In genomic region chr16:57544129-57544653, GRCh38 we compare ENCODE assay signal across 9 cellular contexts. TPM values are rescaled to one million over a fixed set of nuclear protein-coding genes. Genes with fewer than 3 reads are reported as not detected.
DNase-seq lines count a peak whose midpoint lies in the region; ATAC-seq, FAIRE-seq and TF ChIP-seq lines count a peak whose summit lies in the region.
"Had no signal": no experiment of that assay in that cellular context is flagged by ENCODE, and none has a peak within 500 bp of the region (broad histone marks: within the 10 kb centered on the region; RNA-seq: fewer than 3 reads in every experiment).

No MANE protein-coding gene starts in this region.

- no peaks in the 10 kb centered on the region for H3K9me3 ChIP-seq in right lobe of liver
- H3K9me3 ChIP-seq in HepG2 (ENCODE audit: low read length) = no peaks in the 10 kb centered on the region
- H3K9me3 ChIP-seq in right cardiac atrium (ENCODE audit: control insufficient read depth, low read length) = no peaks in the 10 kb centered on the region
- no peaks in the 10 kb centered on the region for H3K9me3 ChIP-seq in small intestine (ENCODE audit: control insufficient read depth, low read depth)

- H3K27ac ChIP-seq in right lobe of liver (no peak overlapping the region), HepG2 (ENCODE audit: extremely low read length, insufficient read depth, low read length) (no peak overlapping the region), right cardiac atrium (ENCODE audit: low read length) (no peak overlapping the region), small intestine (ENCODE audit: low read depth in 1 of 2, low read length in 1 of 2) (no peak overlapping the region)

- no peaks in the 10 kb centered on the region for H4K20me1 ChIP-seq in HepG2 (ENCODE audit: insufficient read depth, low read length)

- TF ChIP-seq EP300 in HepG2 (IDR thresholded peaks at IDR 0.05; ENCODE audit: low read depth in 2 of 2, low read length in 2 of 2) = no peak
- TF ChIP-seq EP300 in HepG2 (CRISPR knock-in tag; IDR thresholded peaks at IDR 0.05; ENCODE audit: borderline replicate concordance) = no peak

- CTCF ChIA-PET in HepG2 (lab: Yijun Ruan, JAX; ENCODE audit: low intra/inter-chr PET ratio, low total read pairs) = no interaction called here

- 60% methylated on average over 1 of the region's 4 CpGs for WGBS in right lobe of liver (ENCODE audit: insufficient coverage, low coverage, low lambda C conversion rate, missing lambda C conversion rate)
- WGBS in HepG2 (ENCODE audit: low lambda C conversion rate) = 46% methylated on average over 3 of the region's 4 CpGs
- 70% methylated on average over 4 of the region's 4 CpGs for WGBS in right cardiac atrium
- 69 to 80% (median 74%) methylated on average over 4 of the region's 4 CpGs for whole genome bisulfite sequencing in small intestine, 3 donors

- POLR2A ChIA-PET in HepG2 (lab: Yijun Ruan, JAX) = no interaction called here

- TF ChIP-seq CTCF in right lobe of liver (IDR thresholded peaks at IDR 0.05) (no peak), HepG2 (CRISPR knock-in tag; IDR thresholded peaks at IDR 0.05) (no peak)

- BruUV-seq in HepG2 (replicated peaks; lab: Mats Ljungman, UMichigan) = no TSS peak

- DNase-seq in right lobe of liver (peak in 2 of 3 donors; percentile 32 to 37), HepG2 (ENCODE audit: low spot score) (no peak), OCI-M1 (lab: John Stamatoyannopoulos, UW) (peak; percentile 95), right cardiac atrium (peak in 1 of 3 donors; percentile 9), small intestine (no peak), HK-2 (ENCODE audit: unreplicated experiment) (no peak), iPS-NIHi11 (ENCODE audit: low spot score) (no peak)

- no peak for FAIRE-seq in HepG2 (lab: Jason Lieb, UNC)
- no peak for FAIRE-seq in small intestine (lab: Jason Lieb, UNC)

- TF ChIP-seq RAD21 in HepG2 (CRISPR knock-in tag; IDR thresholded peaks at IDR 0.05) = no peak

- no peak overlapping the region for H3K4me2 ChIP-seq in HepG2 (ENCODE audit: low read depth, low read length)

- H3K79me2 ChIP-seq in HepG2 (ENCODE audit: insufficient read depth, low read length) = no peaks in the 10 kb centered on the region

- H3K4me3 ChIP-seq in right lobe of liver (no peak overlapping the region), HepG2 (replicated peaks in 1 of 3; ENCODE audit: insufficient read depth in 1 of 3, low read depth in 2 of 3, low read length in 3 of 3) (no peak overlapping the region), right cardiac atrium (ENCODE audit: low read length) (no peak overlapping the region), small intestine (ENCODE audit: low read depth in 1 of 2, low read length in 2 of 2) (no peak overlapping the region)

- H2AFZ ChIP-seq in HepG2 (ENCODE audit: low read length) = no peak overlapping the region

- H3K4me1 ChIP-seq in right lobe of liver = no peaks in the 10 kb centered on the region
- H3K4me1 ChIP-seq in HepG2 (ENCODE audit: insufficient read depth, low read length) = 0 out of 2 replicates have a peak, but pooled peaks cover 7% of the 10 kb centered on the region
- no peaks in the 10 kb centered on the region for H3K4me1 ChIP-seq in right cardiac atrium (ENCODE audit: control insufficient read depth, insufficient read depth, low read length)
- no peaks in the 10 kb centered on the region for H3K4me1 ChIP-seq in small intestine (ENCODE audit: control insufficient read depth in 2 of 2, insufficient read depth in 1 of 2, low read depth in 1 of 2, low read length in 1 of 2)

- in situ Hi-C loops in HepG2 (cut with HindIII; ENCODE audit: extremely low pct_ligation_motif_present, low pct_unique_long_range_greater_than_20kb) = no loop called here

- H3K27me3 ChIP-seq in right lobe of liver = no peaks in the 10 kb centered on the region
- H3K27me3 ChIP-seq in HepG2 (ENCODE audit: control insufficient read depth in 1 of 2, insufficient read depth in 2 of 2, low read length in 2 of 2) = peaks cover 10 to 36% of the 10 kb centered on the region in 2 experiments; a peak in 4 of 5 replicates
- H3K27me3 ChIP-seq in right cardiac atrium (ENCODE audit: control insufficient read depth, insufficient read depth) = no peaks in the 10 kb centered on the region
- peaks cover 0 to 1% of the 10 kb centered on the region in 2 donors for H3K27me3 ChIP-seq in small intestine (ENCODE audit: control insufficient read depth in 2 of 2, insufficient read depth in 2 of 2, low read length in 2 of 2)

- TF ChIP-seq POLR2A in right lobe of liver (IDR thresholded peaks at IDR 0.05) (no peak), HepG2 (IDR thresholded peaks at IDR 0.05; ENCODE audit: insufficient read depth in 1 of 2, low read depth in 2 of 2, low read length in 2 of 2) (no peak)

- intact Hi-C loops in right lobe of liver (cut with DNase I) = no loop called here
- intact Hi-C loops in HepG2 (cut with micrococcal nuclease; ENCODE audit: unreplicated experiment) = no loop called here
- intact Hi-C loops in right cardiac atrium (cut with DNase I) = no loop called here

- H3K9ac ChIP-seq in HepG2 (ENCODE audit: insufficient read depth, low read depth, low read length) = no peak overlapping the region

- ATAC-seq in right lobe of liver (peak; percentile 45 to 70 (median 61)), HepG2 (no peak), HG02885 (IDR thresholded peaks at IDR 0.05; ENCODE audit: poor library complexity, unreplicated experiment) (peak; percentile 83), right cardiac atrium (peak; percentile 22 to 42)

- H3K36me3 ChIP-seq in right lobe of liver (no peaks in the 10 kb centered on the region), HepG2 (replicated peaks in 1 of 2; ENCODE audit: control insufficient read depth in 1 of 2, insufficient read depth in 2 of 2, low read length in 2 of 2) (no peaks in the 10 kb centered on the region), small intestine (ENCODE audit: control insufficient read depth in 2 of 2, insufficient read depth in 2 of 2, low read length in 2 of 2) (no peaks in the 10 kb centered on the region)

RNA-seq across cellular contexts. Expression of gene ADGRG5, which starts 1.7 kb away (rescaled TPM):
- under 1 TPM in 4 of 6 experiments, not detected in 2; 0.09 to 0.54 (median 0.18) TPM for total RNA-seq in right lobe of liver
- not detected in 2 replicates for total RNA-seq in HepG2 (2016; rRNA removed; fragmentation: Illumina TruSeq; extraction: Trizol)
- not detected in 2 replicates for total RNA-seq in HepG2 (2016; cell fraction: cytosol; rRNA removed; fragmentation: Illumina TruSeq; extraction: Trizol; ENCODE audit: low read depth)
- total RNA-seq in HepG2 (2016; cell fraction: insoluble cytoplasmic fraction; rRNA removed; fragmentation: Illumina TruSeq; extraction: Trizol) = not detected in 2 replicates
- not detected in 2 replicates for total RNA-seq in HepG2 (2016; cell fraction: membrane; rRNA removed; fragmentation: Illumina TruSeq; extraction: Trizol)
- not detected in 2 replicates for total RNA-seq in HepG2 (2016; cell fraction: nucleus; rRNA removed; fragmentation: Illumina TruSeq; extraction: Trizol)
- polyA plus RNA-seq in HepG2 (2011; rRNA removed) = 0.01 TPM in 1 of 2 replicates, not detected in the other
- 0.03 TPM in 1 of 2 replicates, not detected in the other for polyA plus RNA-seq in HepG2 (2011; cell fraction: cytosol; rRNA removed)
- 0.06 TPM in 1 of 2 replicates, not detected in the other for polyA plus RNA-seq in HepG2 (2011; cell fraction: nucleus; rRNA removed)
- polyA plus RNA-seq in HepG2 (2012) = 0.27 and 0.35 TPM in 2 replicates
- polyA plus RNA-seq in HepG2 (2016; cell fraction: cytosol; fragmentation: Illumina TruSeq; extraction: Trizol; ENCODE audit: low read depth) = not detected in 2 replicates
- polyA plus RNA-seq in HepG2 (2016; cell fraction: insoluble cytoplasmic fraction; fragmentation: Illumina TruSeq; extraction: Trizol; ENCODE audit: low read depth) = not detected in 2 replicates
- polyA plus RNA-seq in HepG2 (2016; cell fraction: membrane; fragmentation: Illumina TruSeq; extraction: Trizol; ENCODE audit: low read depth) = not detected in 2 replicates
- polyA plus RNA-seq in HepG2 (2016; cell fraction: nucleus; fragmentation: Illumina TruSeq; extraction: Trizol; ENCODE audit: insufficient read depth, low read depth) = not detected in 2 replicates
- polyA minus RNA-seq in HepG2 (2011; rRNA and poly(A)+ RNA removed; ENCODE audit: low replicate concordance) = 0.12 TPM in 1 of 2 replicates, not detected in the other
- polyA minus RNA-seq in HepG2 (2011; cell fraction: cytosol; rRNA and poly(A)+ RNA removed) = not detected in 2 replicates
- not detected in 2 replicates for polyA minus RNA-seq in HepG2 (2011; cell fraction: nucleus; rRNA and poly(A)+ RNA removed)
- total RNA-seq in right cardiac atrium = under 1 TPM in 2 of 4 donors, not detected in 2; 0.11 to 0.29 TPM
- polyA plus RNA-seq in right cardiac atrium = 0.02 TPM
- 1 to 10 TPM; 2.4 to 3.9 (median 3.4) TPM for polyA plus RNA-seq in small intestine
- total RNA-seq: Daoy had no signal

RNA-seq across cellular contexts. Expression of gene CCDC102A, which starts 7.8 kb away (rescaled TPM):
- total RNA-seq in right lobe of liver (1 to 10 TPM in 5 of 6 experiments, under 1 TPM in 1; 0.97 to 1.9 (median 1.2) TPM), HepG2 (2016; rRNA removed; fragmentation: Illumina TruSeq; extraction: Trizol) (0.91 and 2.1 TPM in 2 replicates), right cardiac atrium (10 to 100 TPM in 3 of 4 donors, 1 to 10 TPM in 1; 7.6 to 15.4 (median 11.0) TPM)
- 0.71 TPM in 2 replicates for total RNA-seq in HepG2 (2016; cell fraction: cytosol; rRNA removed; fragmentation: Illumina TruSeq; extraction: Trizol; ENCODE audit: low read depth)
- total RNA-seq in HepG2 (2016; cell fraction: insoluble cytoplasmic fraction; rRNA removed; fragmentation: Illumina TruSeq; extraction: Trizol) = 1.1 and 2.8 TPM in 2 replicates
- 1.1 and 1.3 TPM in 2 replicates for total RNA-seq in HepG2 (2016; cell fraction: membrane; rRNA removed; fragmentation: Illumina TruSeq; extraction: Trizol)
- total RNA-seq in HepG2 (2016; cell fraction: nucleus; rRNA removed; fragmentation: Illumina TruSeq; extraction: Trizol) = 0.41 and 1.0 TPM in 2 replicates
- polyA plus RNA-seq in HepG2 (2011; rRNA removed) (2.7 and 2.8 TPM in 2 replicates), right cardiac atrium (9.0 TPM), small intestine (1 to 10 TPM; 1.1 to 2.8 (median 1.6) TPM)
- 2.3 and 3.2 TPM in 2 replicates for polyA plus RNA-seq in HepG2 (2011; cell fraction: cytosol; rRNA removed)
- 2.6 and 2.8 TPM in 2 replicates for polyA plus RNA-seq in HepG2 (2011; cell fraction: nucleus; rRNA removed)
- 0.34 and 1.0 TPM in 2 replicates for polyA plus RNA-seq in HepG2 (2012)
- polyA plus RNA-seq in HepG2 (2016; cell fraction: cytosol; fragmentation: Illumina TruSeq; extraction: Trizol; ENCODE audit: low read depth) = 0.34 and 0.49 TPM in 2 replicates
- polyA plus RNA-seq in HepG2 (2016; cell fraction: insoluble cytoplasmic fraction; fragmentation: Illumina TruSeq; extraction: Trizol; ENCODE audit: low read depth) = 1.2 TPM in 2 replicates
- polyA plus RNA-seq in HepG2 (2016; cell fraction: membrane; fragmentation: Illumina TruSeq; extraction: Trizol; ENCODE audit: low read depth) = 0.51 and 0.64 TPM in 2 replicates
- 1.7 and 2.5 TPM in 2 replicates for polyA plus RNA-seq in HepG2 (2016; cell fraction: nucleus; fragmentation: Illumina TruSeq; extraction: Trizol; ENCODE audit: insufficient read depth, low read depth)
- 2.1 and 2.5 TPM in 2 replicates for polyA minus RNA-seq in HepG2 (2011; rRNA and poly(A)+ RNA removed; ENCODE audit: low replicate concordance)
- polyA minus RNA-seq in HepG2 (2011; cell fraction: cytosol; rRNA and poly(A)+ RNA removed) = 0.69 and 1.1 TPM in 2 replicates
- polyA minus RNA-seq in HepG2 (2011; cell fraction: nucleus; rRNA and poly(A)+ RNA removed) = 0.87 and 1.0 TPM in 2 replicates

RNA-seq across cellular contexts. Expression of gene DOK4, which starts 57.9 kb away (rescaled TPM):
- total RNA-seq in right lobe of liver (10 to 100 TPM; 20.0 to 62.1 (median 36.7) TPM), HepG2 (2016; rRNA removed; fragmentation: Illumina TruSeq; extraction: Trizol) (52.7 and 55.5 TPM in 2 replicates), right cardiac atrium (10 to 100 TPM; 15.1 to 19.4 (median 16.5) TPM)
- total RNA-seq in HepG2 (2016; cell fraction: cytosol; rRNA removed; fragmentation: Illumina TruSeq; extraction: Trizol; ENCODE audit: low read depth) = 23.8 and 26.8 TPM in 2 replicates
- 51.4 and 51.5 TPM in 2 replicates for total RNA-seq in HepG2 (2016; cell fraction: insoluble cytoplasmic fraction; rRNA removed; fragmentation: Illumina TruSeq; extraction: Trizol)
- 58.5 and 70.1 TPM in 2 replicates for total RNA-seq in HepG2 (2016; cell fraction: membrane; rRNA removed; fragmentation: Illumina TruSeq; extraction: Trizol)
- total RNA-seq in HepG2 (2016; cell fraction: nucleus; rRNA removed; fragmentation: Illumina TruSeq; extraction: Trizol) = 32.8 and 34.6 TPM in 2 replicates
- polyA plus RNA-seq in HepG2 (2011; rRNA removed) (70.0 and 92.5 TPM in 2 replicates), right cardiac atrium (12.2 TPM), small intestine (100 to 1,000 TPM in 2 of 3 donors, 10 to 100 TPM in 1; 53.0 to 135 (median 112) TPM)
- polyA plus RNA-seq in HepG2 (2011; cell fraction: cytosol; rRNA removed) = 59.9 and 66.8 TPM in 2 replicates
- 136 and 138 TPM in 2 replicates for polyA plus RNA-seq in HepG2 (2011; cell fraction: nucleus; rRNA removed)
- 41.9 and 45.8 TPM in 2 replicates for polyA plus RNA-seq in HepG2 (2012)
- polyA plus RNA-seq in HepG2 (2016; cell fraction: cytosol; fragmentation: Illumina TruSeq; extraction: Trizol; ENCODE audit: low read depth) = 31.1 and 35.0 TPM in 2 replicates
- 59.2 and 63.5 TPM in 2 replicates for polyA plus RNA-seq in HepG2 (2016; cell fraction: insoluble cytoplasmic fraction; fragmentation: Illumina TruSeq; extraction: Trizol; ENCODE audit: low read depth)
- 57.7 and 60.6 TPM in 2 replicates for polyA plus RNA-seq in HepG2 (2016; cell fraction: membrane; fragmentation: Illumina TruSeq; extraction: Trizol; ENCODE audit: low read depth)
- 72.2 and 73.9 TPM in 2 replicates for polyA plus RNA-seq in HepG2 (2016; cell fraction: nucleus; fragmentation: Illumina TruSeq; extraction: Trizol; ENCODE audit: insufficient read depth, low read depth)
- 45.3 and 104 TPM in 2 replicates for polyA minus RNA-seq in HepG2 (2011; rRNA and poly(A)+ RNA removed; ENCODE audit: low replicate concordance)
- 28.8 and 30.7 TPM in 2 replicates for polyA minus RNA-seq in HepG2 (2011; cell fraction: cytosol; rRNA and poly(A)+ RNA removed)
- polyA minus RNA-seq in HepG2 (2011; cell fraction: nucleus; rRNA and poly(A)+ RNA removed) = 20.1 and 26.6 TPM in 2 replicates

Comparison
In these comparisons a context has a peak if more than half of its experiments do, and no peak if none do; other contexts are left out.
1. DNase-seq: peak in right lobe of liver (2 of 3) and OCI-M1 (single experiment); none in HepG2 (single experiment), small intestine (single experiment), HK-2 (single experiment) and iPS-NIHi11 (single experiment).